14 cellular contexts compared by ENCODE assay signal in genomic region chr1:243926803-243927245, GRCh38.
DNase-seq lines count a peak whose midpoint lies in the region; ATAC-seq and TF ChIP-seq lines count a peak whose summit lies in the region.
"Had no signal": no experiment of that assay in that cellular context is flagged by ENCODE, and none has a peak within 500 bp of the region (broad histone marks: within the 10 kb centered on the region; RNA-seq: fewer than 3 reads in every experiment).

No MANE protein-coding gene starts in this region.

- no peaks in the 10 kb centered on the region for H3K9me3 ChIP-seq in HUES64 (ENCODE audit: insufficient read depth, low read depth, low read length)
- no peaks in the 10 kb centered on the region for H3K9me3 ChIP-seq in mesodermal cell (ENCODE audit: control insufficient read depth, low read length)
- H3K9me3 ChIP-seq in left lung = no peaks in the 10 kb centered on the region
- no peaks in the 10 kb centered on the region for H3K9me3 ChIP-seq in sigmoid colon
- H3K9me3 ChIP-seq: gastroesophageal sphincter, ovary had no signal

- WGBS in HUES64 = 64% methylated on average over 6 of the region's 6 CpGs
- WGBS in mesodermal cell (ENCODE audit: insufficient coverage in 2 of 2), 2 experiments = 0% methylated on average over 1 of the region's 6 CpGs; no CpG with 5 or more reads in 1 of the 2 experiments
- 73 to 74% methylated on average over 6 of the region's 6 CpGs for WGBS in sigmoid colon, 2 donors

- no peak for TF ChIP-seq EP300 in sigmoid colon (IDR thresholded peaks at IDR 0.05)

- ATAC-seq in left lung (no peak), GM19035 (IDR thresholded peaks at IDR 0.05; ENCODE audit: unreplicated experiment) (no peak)
- ATAC-seq: gastroesophageal sphincter had no signal

- H3K36me3 ChIP-seq in HUES64 (ENCODE audit: insufficient read depth, low read length) (no peaks in the 10 kb centered on the region), mesodermal cell (ENCODE audit: control insufficient read depth, insufficient read depth, low read length) (no peaks in the 10 kb centered on the region), left lung (no peaks in the 10 kb centered on the region), sigmoid colon (no peaks in the 10 kb centered on the region)
- H3K36me3 ChIP-seq: gastroesophageal sphincter, ovary had no signal

- DNase-seq in AG08396 (ENCODE audit: low spot score) (peak; percentile 79), choroid plexus epithelial cell (ENCODE audit: low read depth) (peak; percentile 94), left lung (no peak), sigmoid colon (no peak), NCI-H128 (lab: John Stamatoyannopoulos, UW; ENCODE audit: unreplicated experiment) (no peak)
- DNase-seq: activated CD4-positive, CD25-positive, alpha-beta regulatory T cell; activated naive CD4-positive, alpha-beta T cell treated with anti-CD3 and anti-CD28 coated beads, Interleukin-2, amount 10 ng/mL, durations not matched to agents 7 days and 5 days; CD8-positive, alpha-beta memory T cell; NCI-H526 treated with DMSO at 0.1 percent for 48 hours; ovary had no signal

- peak overlapping the region; percentile 39; the same call in 1 of the 2 replicates for H3K27ac ChIP-seq in HUES64 (ENCODE audit: low read depth, low read length)
- peak overlapping the region; percentile 67 for H3K27ac ChIP-seq in mesodermal cell (ENCODE audit: low read depth, low read length, severe bottlenecking)
- no peak overlapping the region for H3K27ac ChIP-seq in left lung
- no peak overlapping the region for H3K27ac ChIP-seq in sigmoid colon
- H3K27ac ChIP-seq: gastroesophageal sphincter, ovary had no signal

- no peak overlapping the region for H3K4me3 ChIP-seq in HUES64 (ENCODE audit: low read length)
- no peak overlapping the region for H3K4me3 ChIP-seq in choroid plexus epithelial cell (ENCODE audit: low read depth, low read length)
- H3K4me3 ChIP-seq in mesodermal cell (ENCODE audit: extremely low read depth, insufficient read depth, low read length, poor library complexity, severe bottlenecking) = no peak overlapping the region
- H3K4me3 ChIP-seq in left lung = no peak overlapping the region
- no peak overlapping the region for H3K4me3 ChIP-seq in sigmoid colon
- H3K4me3 ChIP-seq: gastroesophageal sphincter, ovary had no signal

- peak overlapping the region; percentile 29; the same call in 1 of the 2 replicates for H3K9ac ChIP-seq in HUES64 (ENCODE audit: low read depth, low read length)

- H3K27me3 ChIP-seq in HUES64 (ENCODE audit: insufficient read depth, low read length) (no peaks in the 10 kb centered on the region), left lung (peaks cover under 1 to 16% of the 10 kb centered on the region in 2 donors), sigmoid colon (peaks cover 0 to 8% (median 0%) of the 10 kb centered on the region in 3 donors)
- H3K27me3 ChIP-seq: ovary had no signal

- H3K4me1 ChIP-seq in HUES64 (ENCODE audit: insufficient read depth, low read length) (peaks cover 45% of the 10 kb centered on the region), mesodermal cell (ENCODE audit: control insufficient read depth, insufficient read depth, low read length, poor library complexity, severe bottlenecking) (peaks cover 57% of the 10 kb centered on the region), left lung (peaks cover 0 to 10% of the 10 kb centered on the region in 2 donors), sigmoid colon (no peaks in the 10 kb centered on the region)

- intact Hi-C loops in left lung (cut with DNase I) = no loop called here
- intact Hi-C loops in sigmoid colon (cut with DNase I) = no loop called here

- no peak for TF ChIP-seq POLR2A in sigmoid colon (IDR thresholded peaks at IDR 0.05)

- TF ChIP-seq CTCF in choroid plexus epithelial cell (conservative IDR thresholded peaks at IDR 0.05; ENCODE audit: low read depth, low read length) (no peak), left lung (IDR thresholded peaks at IDR 0.05) (no peak), sigmoid colon (IDR thresholded peaks at IDR 0.05) (no peak)

Comparison
In these comparisons a context has a peak if more than half of its experiments do, and no peak if none do; other contexts are left out.
1. DNase-seq: peak in AG08396 (single experiment) and choroid plexus epithelial cell (single experiment); none in left lung (0 of 2), sigmoid colon (single experiment) and NCI-H128 (single experiment).
2. H3K27ac ChIP-seq: peak in HUES64 (single experiment) and mesodermal cell (single experiment); none in left lung (0 of 2) and sigmoid colon (0 of 4).